ENCODE assay signal across 10 cellular contexts in the genomic region with DNA sequence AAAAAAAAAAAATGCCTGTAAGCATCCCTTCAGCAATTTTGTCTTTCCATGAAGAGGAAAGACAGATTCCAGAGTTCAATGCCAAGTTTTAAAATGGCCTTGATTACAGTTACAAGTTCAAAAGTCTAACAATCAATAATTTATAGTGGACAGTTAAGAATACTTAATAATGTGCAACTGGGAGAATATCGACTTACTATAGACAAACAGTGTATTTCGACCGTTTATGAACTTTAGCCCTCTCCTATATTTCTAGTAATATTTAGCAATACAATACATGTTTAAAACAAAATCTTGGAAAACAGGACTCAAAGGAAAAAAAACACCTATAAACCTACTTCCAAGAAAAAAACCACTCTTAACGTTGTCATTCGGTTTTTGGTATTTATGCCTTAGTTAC. TPM values are rescaled to one million over a fixed set of nuclear protein-coding genes. Genes with fewer than 3 reads are reported as not detected.
DNase-seq lines count a peak whose midpoint lies in the region; ATAC-seq and TF ChIP-seq lines count a peak whose summit lies in the region.
"Had no signal": no experiment of that assay in that cellular context is flagged by ENCODE, and none has a peak within 500 bp of the region (broad histone marks: within the 10 kb centered on the region; RNA-seq: fewer than 3 reads in every experiment).

No MANE protein-coding gene starts in this region.

- H3K36me3 Mint-ChIP-seq in T-helper 2 cell treated with Interferon-gamma antibody and Interleukin-4, amounts not matched to agents 5 μg/mL and 100 μg/mL, for 36 hours (ENCODE audit: low read depth): peaks cover 65% of the 10 kb centered on the region
- peaks cover 64% of the 10 kb centered on the region for H3K36me3 Mint-ChIP-seq in activated B cell treated with CpG ODN at 0.5 μM for 24 hours (ENCODE audit: low read depth)
- peaks cover 1 to 19% (median 13%) of the 10 kb centered on the region in 3 donors for H3K36me3 Mint-ChIP-seq in immature natural killer cell
- H3K36me3 Mint-ChIP-seq in stimulated activated naive B cell treated with anti-CD40 and anti-IgM and Interleukin-4, amounts not matched to agents 10 μg/mL and 1 μg/mL and 100 μg/mL, for 72 hours: peaks cover 12 to 38% of the 10 kb centered on the region in 2 donors

- no peaks in the 10 kb centered on the region for H3K27me3 Mint-ChIP-seq in T-helper 2 cell treated with Interferon-gamma antibody and Interleukin-4, amounts not matched to agents 5 μg/mL and 100 μg/mL, for 36 hours (ENCODE audit: low read depth)
- H3K27me3 Mint-ChIP-seq in activated B cell treated with CpG ODN at 0.5 μM for 24 hours: no peaks in the 10 kb centered on the region
- peaks cover 5 to 12% (median 7%) of the 10 kb centered on the region in 3 donors for H3K27me3 Mint-ChIP-seq in immature natural killer cell (ENCODE audit: low read depth in 3 of 3)
- no peaks in the 10 kb centered on the region for H3K27me3 Mint-ChIP-seq in stimulated activated naive B cell treated with anti-CD40 and anti-IgM and Interleukin-4, amounts not matched to agents 10 μg/mL and 1 μg/mL and 100 μg/mL, for 72 hours

- ATAC-seq in activated B cell treated with CpG ODN at 0.5 μM for 24 hours (ENCODE audit: low read depth) (no peak), HG03354 (IDR thresholded peaks at IDR 0.05; ENCODE audit: poor library complexity, severe bottlenecking, unreplicated experiment) (no peak)
- no peak for ATAC-seq in stimulated activated naive B cell treated with anti-CD40 and anti-IgM and Interleukin-4, amounts not matched to agents 10 μg/mL and 1 μg/mL and 100 μg/mL, for 72 hours (replicated peaks)
- ATAC-seq: left ventricle myocardium superior had no signal

- peaks cover 41% of the 10 kb centered on the region for H3K4me1 Mint-ChIP-seq in T-helper 2 cell treated with Interferon-gamma antibody and Interleukin-4, amounts not matched to agents 5 μg/mL and 100 μg/mL, for 36 hours (ENCODE audit: low read depth)
- peaks cover 58% of the 10 kb centered on the region for H3K4me1 Mint-ChIP-seq in activated B cell treated with CpG ODN at 0.5 μM for 24 hours
- peaks cover 43 to 55% of the 10 kb centered on the region in 2 donors for H3K4me1 Mint-ChIP-seq in immature natural killer cell
- peaks cover 13 to 56% of the 10 kb centered on the region in 2 donors for H3K4me1 Mint-ChIP-seq in stimulated activated naive B cell treated with anti-CD40 and anti-IgM and Interleukin-4, amounts not matched to agents 10 μg/mL and 1 μg/mL and 100 μg/mL, for 72 hours

- POLR2A ChIA-PET in activated B cell treated with CpG ODN at 0.5 μM for 24 hours (lab: Charles Lee): no interaction called here

- H3K9me3 Mint-ChIP-seq in T-helper 2 cell treated with Interferon-gamma antibody and Interleukin-4, amounts not matched to agents 5 μg/mL and 100 μg/mL, for 36 hours: no peaks in the 10 kb centered on the region
- H3K9me3 Mint-ChIP-seq in activated B cell treated with CpG ODN at 0.5 μM for 24 hours (no peaks in the 10 kb centered on the region), immature natural killer cell (no peaks in the 10 kb centered on the region)
- no peaks in the 10 kb centered on the region for H3K9me3 Mint-ChIP-seq in stimulated activated naive B cell treated with anti-CD40 and anti-IgM and Interleukin-4, amounts not matched to agents 10 μg/mL and 1 μg/mL and 100 μg/mL, for 72 hours

- intact Hi-C loops in activated B cell treated with CpG ODN at 0.5 μM for 24 hours (cut with micrococcal nuclease): no loop called here

- no peak for DNase-seq in T-helper 2 cell treated with Interferon-gamma antibody and Interleukin-4, amounts not matched to agents 5 μg/mL and 100 μg/mL, for 36 hours (ENCODE audit: low spot score)
- DNase-seq in T-helper 2 cell (no peak), activated B cell treated with CpG ODN at 0.5 μM for 24 hours (no peak), immature natural killer cell (no peak), HK-2 (ENCODE audit: unreplicated experiment) (no peak), NCI-H1105 treated with DMSO at 0.1 percent for 48 hours (lab: John Stamatoyannopoulos, UW) (no peak)
- DNase-seq in stimulated activated naive B cell treated with anti-CD40 and anti-IgM and Interleukin-4, amounts not matched to agents 10 μg/mL and 1 μg/mL and 100 μg/mL, for 72 hours: no peak
- DNase-seq: left ventricle myocardium superior, NCI-H1436 had no signal

- peak overlapping the region; percentile 87 for H3K4me3 Mint-ChIP-seq in T-helper 2 cell treated with Interferon-gamma antibody and Interleukin-4, amounts not matched to agents 5 μg/mL and 100 μg/mL, for 36 hours
- H3K4me3 Mint-ChIP-seq in activated B cell treated with CpG ODN at 0.5 μM for 24 hours (peak overlapping the region; percentile 69), immature natural killer cell (peak overlapping the region; percentile 38 to 97 (median 93))
- H3K4me3 Mint-ChIP-seq in stimulated activated naive B cell treated with anti-CD40 and anti-IgM and Interleukin-4, amounts not matched to agents 10 μg/mL and 1 μg/mL and 100 μg/mL, for 72 hours: peak overlapping the region; percentile 85 to 95

- peak overlapping the region; percentile 94 for H3K27ac Mint-ChIP-seq in T-helper 2 cell treated with Interferon-gamma antibody and Interleukin-4, amounts not matched to agents 5 μg/mL and 100 μg/mL, for 36 hours
- H3K27ac Mint-ChIP-seq in activated B cell treated with CpG ODN at 0.5 μM for 24 hours (peak overlapping the region; percentile 12), immature natural killer cell (peak overlapping the region; percentile 93 to 99 (median 96))
- no peak overlapping the region for H3K27ac Mint-ChIP-seq in stimulated activated naive B cell treated with anti-CD40 and anti-IgM and Interleukin-4, amounts not matched to agents 10 μg/mL and 1 μg/mL and 100 μg/mL, for 72 hours

- CTCF ChIA-PET in activated B cell treated with CpG ODN at 0.5 μM for 24 hours (lab: Charles Lee): no interaction called here

- no peak for TF ChIP-seq CTCF in activated B cell treated with CpG ODN at 0.5 μM for 24 hours (IDR thresholded peaks at IDR 0.05)

RNA-seq across cellular contexts. Expression of gene PBRM1, which starts 1.5 kb away (rescaled TPM):
- total RNA-seq in activated B cell treated with CpG ODN at 0.5 μM for 24 hours: 60.0 and 62.1 TPM in 2 replicates
- 100 to 1,000 TPM in 1 of 3 donors, 10 to 100 TPM in 2; 52.4 to 116 (median 66.4) TPM for polyA plus RNA-seq in immature natural killer cell

RNA-seq across cellular contexts. Expression of gene GNL3, which starts 1.6 kb away (rescaled TPM):
- 137 and 145 TPM in 2 replicates for total RNA-seq in activated B cell treated with CpG ODN at 0.5 μM for 24 hours
- 10 to 100 TPM; 27.4 to 43.3 (median 28.0) TPM for polyA plus RNA-seq in immature natural killer cell

RNA-seq across cellular contexts. Expression of gene GLT8D1, which starts 21.4 kb away (rescaled TPM):
- 20.4 and 22.2 TPM in 2 replicates for total RNA-seq in activated B cell treated with CpG ODN at 0.5 μM for 24 hours
- 10 to 100 TPM; 72.7 to 81.9 (median 73.5) TPM for polyA plus RNA-seq in immature natural killer cell

RNA-seq across cellular contexts. Expression of gene SPCS1, which starts 21.7 kb away (rescaled TPM):
- total RNA-seq in activated B cell treated with CpG ODN at 0.5 μM for 24 hours: 78.0 and 79.4 TPM in 2 replicates
- 100 to 1,000 TPM; 261 to 411 (median 304) TPM for polyA plus RNA-seq in immature natural killer cell
